ENCODE assay signal across 7 cellular contexts in the genomic region with DNA sequence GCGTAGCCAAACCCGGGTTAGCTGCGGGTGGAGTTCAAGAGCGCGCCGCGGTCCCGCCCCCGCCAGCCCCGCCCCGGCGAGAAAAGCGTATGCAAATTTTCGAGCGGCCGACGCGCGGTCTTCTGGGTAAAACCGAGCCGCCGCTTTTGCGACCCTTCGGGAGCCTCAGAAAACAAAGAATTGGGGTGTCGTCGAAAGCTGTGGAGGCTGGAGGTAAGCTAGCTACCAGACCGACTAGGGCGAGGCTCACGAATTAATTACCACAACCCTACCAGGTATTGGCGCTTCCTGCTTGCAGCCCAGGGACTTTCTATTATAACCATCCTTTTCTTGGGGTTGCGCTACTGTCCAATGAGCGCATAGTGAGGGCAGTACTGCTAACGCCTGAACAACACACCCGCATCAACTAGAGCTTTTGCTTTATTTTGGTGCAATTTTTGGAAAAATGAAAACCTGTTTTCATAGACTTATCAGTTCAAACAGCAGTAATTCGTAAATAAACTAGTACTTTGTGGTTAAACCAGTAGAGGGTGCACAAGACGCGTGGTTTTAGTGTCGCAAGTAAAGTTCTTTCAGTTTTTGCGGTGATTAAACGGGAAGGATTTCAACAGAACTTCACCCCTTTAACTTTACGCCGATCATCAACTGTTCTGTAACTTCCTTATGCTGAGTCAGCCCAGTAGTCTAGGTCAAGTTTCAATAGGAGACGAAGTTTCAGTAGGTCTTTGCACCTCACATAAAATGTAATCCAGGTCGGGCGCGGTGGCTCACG.
DNase-seq lines count a peak whose midpoint lies in the region; ATAC-seq and TF ChIP-seq lines count a peak whose summit lies in the region.

A gene (plus strand): TSS at position 318 of the 772 bp plus-strand sequence.

- peak; percentile 99 for DNase-seq in NCI-H1694 treated with DMSO at 0.1 percent for 48 hours (lab: John Stamatoyannopoulos, UW)
- DNase-seq in T-helper 22 cell (ENCODE audit: low read depth), result peak; percentile 71
- peak; percentile 99 for DNase-seq in astrocyte of the cerebellum (ENCODE audit: low read depth)
- DNase-seq in hypothalamus (lab: John Stamatoyannopoulos, UW), result peak in 50 of 51 donors; percentile 33 to 99 (median 80)
- DNase-seq in retinal pigment epithelial cell (ENCODE audit: low read depth), result peak; percentile 97

- ATAC-seq in GM18499 (IDR thresholded peaks at IDR 0.05; ENCODE audit: insufficient read depth, unreplicated experiment) (peak; percentile 58), HG02938 (IDR thresholded peaks at IDR 0.05; ENCODE audit: unreplicated experiment) (peak; percentile 70)

- H3K4me3 ChIP-seq in astrocyte of the cerebellum (ENCODE audit: low read depth, low read length) (peak within 1 kb of the TSS; percentile 81), retinal pigment epithelial cell (ENCODE audit: low read length) (peak within 1 kb of the TSS; percentile 86)

- peak; percentile 46 for TF ChIP-seq CTCF in astrocyte of the cerebellum (IDR thresholded peaks at IDR 0.05; ENCODE audit: low read depth, low read length, missing control alignments)
- TF ChIP-seq CTCF in retinal pigment epithelial cell (conservative IDR thresholded peaks at IDR 0.05; ENCODE audit: low read depth, low read length), result peak; percentile 60

- in situ Hi-C loops in astrocyte of the cerebellum (cut with HindIII; ENCODE audit: low sequenced_read_pairs), result no loop called here

Comparison
In these comparisons a context has a peak if more than half of its experiments do, and no peak if none do; other contexts are left out.
1. Peak in every context shown above with its lines: DNase-seq, ATAC-seq and H3K4me3 ChIP-seq.